16 cellular contexts compared by ENCODE assay signal in genomic region chr12:109255377-109255776, GRCh38. TPM values are rescaled to one million over a fixed set of nuclear protein-coding genes. Genes with fewer than 3 reads are reported as not detected.
A peak's percentile ranks its signal among the peaks of the same experiment; 100 is the strongest.
DNase-seq lines count a peak whose midpoint lies in the region; ATAC-seq and TF ChIP-seq lines count a peak whose summit lies in the region.
"Had no signal": no experiment of that assay in that cellular context is flagged by ENCODE, and none has a peak within 500 bp of the region (broad histone marks: within the 10 kb centered on the region; RNA-seq: fewer than 3 reads in every experiment).

No MANE protein-coding gene starts in this region.

- DNase-seq in BE2C (peak; percentile 60), HT-29 (ENCODE audit: low spot score) (peak; percentile 34), WTC11 (ENCODE audit: low spot score) (peak; percentile 46), iris pigment epithelial cell (ENCODE audit: low read depth) (peak; percentile 28), NCI-H1092 treated with DMSO at 0.1 percent for 48 hours (lab: John Stamatoyannopoulos, UW) (no peak)
- DNase-seq in activated CD4-positive, alpha-beta T cell treated with anti-CD3 and anti-CD28 coated beads, Interleukin-2, amount 10 ng/mL, durations not matched to agents 7 days and 5 days = no peak
- DNase-seq: Calu3; mesenchymal stem cell; NCI-H1417; stimulated activated CD8-positive, alpha-beta memory T cell treated with anti-CD3 and anti-CD28 coated beads, Interleukin-4, amount 100 ng/mL, for 48 hours had no signal

- POLR2A ChIA-PET in WTC11 (lab: Charles Lee) = no interaction called here
- POLR2A ChIA-PET in activated CD4-positive, alpha-beta T cell treated with anti-CD3 and anti-CD28 coated beads, Interleukin-2, amount 10 ng/mL, durations not matched to agents 7 days and 5 days (lab: Charles Lee) = no interaction called here

- H3K27ac Mint-ChIP-seq in WTC11 = no peak overlapping the region
- no peak overlapping the region for H3K27ac Mint-ChIP-seq in activated CD4-positive, alpha-beta T cell treated with anti-CD3 and anti-CD28 coated beads, Interleukin-2, amount 10 ng/mL, durations not matched to agents 7 days and 5 days

- H3K9me3 Mint-ChIP-seq in WTC11 = peaks cover 24% of the 10 kb centered on the region
- H3K9me3 Mint-ChIP-seq in activated CD4-positive, alpha-beta T cell treated with anti-CD3 and anti-CD28 coated beads, Interleukin-2, amount 10 ng/mL, durations not matched to agents 7 days and 5 days = peaks cover 16% of the 10 kb centered on the region

- no peaks in the 10 kb centered on the region for H3K4me1 ChIP-seq in BE2C

- CTCF ChIA-PET in WTC11 (lab: Charles Lee) = interaction anchor here (0.9 to 2.2 kb wide), 4 partner anchors 8 to 143 kb away, joined by 4 to 11 read pairs (median 6); no protein-coding TSS in a partner anchor
- CTCF ChIA-PET in activated CD4-positive, alpha-beta T cell treated with anti-CD3 and anti-CD28 coated beads, Interleukin-2, amount 10 ng/mL, durations not matched to agents 7 days and 5 days (lab: Charles Lee) = no interaction called here

- H3K27me3 Mint-ChIP-seq in WTC11 (ENCODE audit: low read depth) = no peaks in the 10 kb centered on the region
- H3K27me3 Mint-ChIP-seq in activated CD4-positive, alpha-beta T cell treated with anti-CD3 and anti-CD28 coated beads, Interleukin-2, amount 10 ng/mL, durations not matched to agents 7 days and 5 days = no peaks in the 10 kb centered on the region

- no peak overlapping the region for H3K4me3 Mint-ChIP-seq in WTC11
- H3K4me3 Mint-ChIP-seq in activated CD4-positive, alpha-beta T cell treated with anti-CD3 and anti-CD28 coated beads, Interleukin-2, amount 10 ng/mL, durations not matched to agents 7 days and 5 days = no peak overlapping the region

- H3K9me3 ChIP-seq in BE2C = no peaks in the 10 kb centered on the region; the same call in 1 of the 2 replicates

- H3K4me1 Mint-ChIP-seq in WTC11 = no peaks in the 10 kb centered on the region; the same call in 1 of the 2 replicates
- peaks cover 1% of the 10 kb centered on the region for H3K4me1 Mint-ChIP-seq in activated CD4-positive, alpha-beta T cell treated with anti-CD3 and anti-CD28 coated beads, Interleukin-2, amount 10 ng/mL, durations not matched to agents 7 days and 5 days

- peak; percentile 84 for ATAC-seq in WTC11
- no peak for ATAC-seq in HG02588 (IDR thresholded peaks at IDR 0.05; ENCODE audit: unreplicated experiment)
- no peak for ATAC-seq in GM21390 (IDR thresholded peaks at IDR 0.05; ENCODE audit: unreplicated experiment)
- ATAC-seq: gastroesophageal sphincter had no signal

- peaks cover 30% of the 10 kb centered on the region for H3K36me3 Mint-ChIP-seq in WTC11
- H3K36me3 Mint-ChIP-seq in activated CD4-positive, alpha-beta T cell treated with anti-CD3 and anti-CD28 coated beads, Interleukin-2, amount 10 ng/mL, durations not matched to agents 7 days and 5 days (ENCODE audit: low read depth) = peaks cover 23% of the 10 kb centered on the region

- no peaks in the 10 kb centered on the region for H3K36me3 ChIP-seq in BE2C

- H3K27me3 ChIP-seq in BE2C = no peaks in the 10 kb centered on the region
- H3K27me3 ChIP-seq: gastroesophageal sphincter had no signal

- peak; percentile 62 for TF ChIP-seq CTCF in BE2C (IDR thresholded peaks at IDR 0.05; ENCODE audit: low read depth, low read length)
- TF ChIP-seq CTCF in WTC11 (IDR thresholded peaks at IDR 0.05) = no peak

- H3K4me3 ChIP-seq in BE2C (ENCODE audit: low read depth, low read length) = no peak overlapping the region
- H3K4me3 ChIP-seq: gastroesophageal sphincter had no signal

TF ChIP-seq in WTC11, 78 proteins besides CTCF, POLR2A, EP300 and RAD21 (continues in another document):
- TF ChIP-seq TEAD4 (CRISPR knock-in tag; IDR thresholded peaks at IDR 0.05) = no peak
- TF ChIP-seq, protein P1, sequence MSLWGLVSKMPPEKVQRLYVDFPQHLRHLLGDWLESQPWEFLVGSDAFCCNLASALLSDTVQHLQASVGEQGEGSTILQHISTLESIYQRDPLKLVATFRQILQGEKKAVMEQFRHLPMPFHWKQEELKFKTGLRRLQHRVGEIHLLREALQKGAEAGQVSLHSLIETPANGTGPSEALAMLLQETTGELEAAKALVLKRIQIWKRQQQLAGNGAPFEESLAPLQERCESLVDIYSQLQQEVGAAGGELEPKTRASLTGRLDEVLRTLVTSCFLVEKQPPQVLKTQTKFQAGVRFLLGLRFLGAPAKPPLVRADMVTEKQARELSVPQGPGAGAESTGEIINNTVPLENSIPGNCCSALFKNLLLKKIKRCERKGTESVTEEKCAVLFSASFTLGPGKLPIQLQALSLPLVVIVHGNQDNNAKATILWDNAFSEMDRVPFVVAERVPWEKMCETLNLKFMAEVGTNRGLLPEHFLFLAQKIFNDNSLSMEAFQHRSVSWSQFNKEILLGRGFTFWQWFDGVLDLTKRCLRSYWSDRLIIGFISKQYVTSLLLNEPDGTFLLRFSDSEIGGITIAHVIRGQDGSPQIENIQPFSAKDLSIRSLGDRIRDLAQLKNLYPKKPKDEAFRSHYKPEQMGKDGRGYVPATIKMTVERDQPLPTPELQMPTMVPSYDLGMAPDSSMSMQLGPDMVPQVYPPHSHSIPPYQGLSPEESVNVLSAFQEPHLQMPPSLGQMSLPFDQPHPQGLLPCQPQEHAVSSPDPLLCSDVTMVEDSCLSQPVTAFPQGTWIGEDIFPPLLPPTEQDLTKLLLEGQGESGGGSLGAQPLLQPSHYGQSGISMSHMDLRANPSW (CRISPR knock-in tag; conservative IDR thresholded peaks at IDR 0.05; ENCODE audit: low read depth) = no peak
- TF ChIP-seq FOXK1 (CRISPR knock-in tag; IDR thresholded peaks at IDR 0.05) = no peak
- TF ChIP-seq ZBTB43 (CRISPR knock-in tag; IDR thresholded peaks at IDR 0.05) = no peak
- no peak for TF ChIP-seq NR2C2 (CRISPR knock-in tag; IDR thresholded peaks at IDR 0.05)
- TF ChIP-seq NR1H2 (CRISPR knock-in tag; IDR thresholded peaks at IDR 0.05) = no peak
- no peak for TF ChIP-seq SOX15 (CRISPR knock-in tag; IDR thresholded peaks at IDR 0.05)
- TF ChIP-seq JAZF1 (CRISPR knock-in tag; IDR thresholded peaks at IDR 0.05) = no peak
- TF ChIP-seq ZNF138 (CRISPR knock-in tag; conservative IDR thresholded peaks at IDR 0.05) = no peak
- no peak for TF ChIP-seq ERG (CRISPR knock-in tag; IDR thresholded peaks at IDR 0.05)
- TF ChIP-seq, protein P2, sequence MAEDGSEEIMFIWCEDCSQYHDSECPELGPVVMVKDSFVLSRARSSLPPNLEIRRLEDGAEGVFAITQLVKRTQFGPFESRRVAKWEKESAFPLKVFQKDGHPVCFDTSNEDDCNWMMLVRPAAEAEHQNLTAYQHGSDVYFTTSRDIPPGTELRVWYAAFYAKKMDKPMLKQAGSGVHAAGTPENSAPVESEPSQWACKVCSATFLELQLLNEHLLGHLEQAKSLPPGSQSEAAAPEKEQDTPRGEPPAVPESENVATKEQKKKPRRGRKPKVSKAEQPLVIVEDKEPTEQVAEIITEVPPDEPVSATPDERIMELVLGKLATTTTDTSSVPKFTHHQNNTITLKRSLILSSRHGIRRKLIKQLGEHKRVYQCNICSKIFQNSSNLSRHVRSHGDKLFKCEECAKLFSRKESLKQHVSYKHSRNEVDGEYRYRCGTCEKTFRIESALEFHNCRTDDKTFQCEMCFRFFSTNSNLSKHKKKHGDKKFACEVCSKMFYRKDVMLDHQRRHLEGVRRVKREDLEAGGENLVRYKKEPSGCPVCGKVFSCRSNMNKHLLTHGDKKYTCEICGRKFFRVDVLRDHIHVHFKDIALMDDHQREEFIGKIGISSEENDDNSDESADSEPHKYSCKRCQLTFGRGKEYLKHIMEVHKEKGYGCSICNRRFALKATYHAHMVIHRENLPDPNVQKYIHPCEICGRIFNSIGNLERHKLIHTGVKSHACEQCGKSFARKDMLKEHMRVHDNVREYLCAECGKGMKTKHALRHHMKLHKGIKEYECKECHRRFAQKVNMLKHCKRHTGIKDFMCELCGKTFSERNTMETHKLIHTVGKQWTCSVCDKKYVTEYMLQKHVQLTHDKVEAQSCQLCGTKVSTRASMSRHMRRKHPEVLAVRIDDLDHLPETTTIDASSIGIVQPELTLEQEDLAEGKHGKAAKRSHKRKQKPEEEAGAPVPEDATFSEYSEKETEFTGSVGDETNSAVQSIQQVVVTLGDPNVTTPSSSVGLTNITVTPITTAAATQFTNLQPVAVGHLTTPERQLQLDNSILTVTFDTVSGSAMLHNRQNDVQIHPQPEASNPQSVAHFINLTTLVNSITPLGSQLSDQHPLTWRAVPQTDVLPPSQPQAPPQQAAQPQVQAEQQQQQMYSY (CRISPR knock-in tag; IDR thresholded peaks at IDR 0.05) = no peak
- no peak for TF ChIP-seq PRRX2 (CRISPR knock-in tag; IDR thresholded peaks at IDR 0.05)
- no peak for TF ChIP-seq ZNF317 (CRISPR knock-in tag; IDR thresholded peaks at IDR 0.05; ENCODE audit: borderline replicate concordance, low read depth)
- TF ChIP-seq ZNF671 (CRISPR knock-in tag; IDR thresholded peaks at IDR 0.05) = no peak

RNA-seq across cellular contexts. Expression of gene FOXN4, which starts 53.7 kb away (rescaled TPM):
- polyA plus RNA-seq in BE2C (2012; ENCODE audit: insufficient read depth, insufficient read length, low read depth) = 0.73 TPM
- not detected in 2 replicates for total RNA-seq in HT-29 (2014; rRNA removed; shearing (Covaris generic))
- 0.37 to 0.92 TPM (median 0.66 TPM) in 3 replicates for total RNA-seq in WTC11 (2021)
- not detected for total RNA-seq in activated CD4-positive, alpha-beta T cell treated with anti-CD3 and anti-CD28 coated beads, Interleukin-2, amount 10 ng/mL, durations not matched to agents 7 days and 5 days
- total RNA-seq: astrocyte, Calu3, gastroesophageal sphincter, H4, skeletal muscle tissue had no signal

Comparison
In these comparisons a context has a peak if more than half of its experiments do, and no peak if none do; other contexts are left out.
1. DNase-seq: peak in BE2C (single experiment), HT-29 (single experiment), WTC11 (single experiment) and iris pigment epithelial cell (single experiment); none in activated CD4-positive, alpha-beta T cell treated with anti-CD3 and anti-CD28 coated beads, Interleukin-2, amount 10 ng/mL, durations not matched to agents 7 days and 5 days (single experiment) and NCI-H1092 treated with DMSO at 0.1 percent for 48 hours (single experiment).